ENCODE assay signal across 23 cellular contexts in the genomic region with DNA sequence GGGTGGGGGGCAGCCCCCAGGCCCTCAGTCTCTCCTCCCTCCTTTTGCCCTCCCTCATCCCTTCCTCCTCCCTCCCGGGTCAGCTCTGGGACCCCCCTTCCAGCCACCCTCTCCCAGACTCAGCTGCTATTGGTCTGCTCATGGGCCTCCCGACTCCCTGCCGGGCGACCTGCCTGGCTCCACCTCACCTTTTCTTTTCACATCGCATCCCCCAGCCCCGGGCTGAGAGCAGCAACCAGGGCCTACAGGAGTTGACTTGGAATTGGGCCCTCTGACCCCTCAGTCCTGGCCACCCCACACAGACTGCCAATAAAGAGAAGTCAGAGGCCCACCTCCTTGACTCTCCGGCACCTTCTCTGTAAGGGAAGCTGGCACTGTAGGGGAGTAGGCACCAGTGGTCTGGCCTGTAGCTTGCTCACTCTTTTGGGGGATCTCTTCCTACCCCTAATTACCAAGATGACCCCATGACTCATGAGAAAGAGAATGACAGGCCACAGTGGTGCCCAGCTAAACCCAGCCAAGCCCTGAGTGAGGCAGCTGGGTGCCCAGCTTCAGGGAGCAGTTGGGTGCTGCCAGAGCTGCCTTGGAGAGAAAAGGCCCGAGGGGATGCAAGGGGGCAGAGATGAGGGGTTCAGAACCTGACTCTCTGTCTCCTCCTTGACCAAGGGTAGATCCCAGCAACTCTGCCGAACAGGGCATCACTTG. TPM values are rescaled to one million over a fixed set of nuclear protein-coding genes. Genes with fewer than 3 reads are reported as not detected.
DNase-seq lines count a peak whose midpoint lies in the region; ATAC-seq and TF ChIP-seq lines count a peak whose summit lies in the region.
"Had no signal": no experiment of that assay in that cellular context is flagged by ENCODE, and none has a peak within 500 bp of the region (broad histone marks: within the 10 kb centered on the region; RNA-seq: fewer than 3 reads in every experiment).

No MANE protein-coding gene starts in this region.

- no peak overlapping the region for H3K27ac Mint-ChIP-seq in activated naive CD4-positive, alpha-beta T cell treated with anti-CD3 and anti-CD28 coated beads, Interleukin-2, amount 50 U/mL, for 72 hours
- H3K27ac Mint-ChIP-seq in chondrocyte (ENCODE audit: unreplicated experiment): no peak overlapping the region
- H3K27ac Mint-ChIP-seq: activated T-helper 2 cell treated with anti-CD3 and anti-CD28 coated beads, Interferon-gamma antibody, Interleukin-2, Interleukin-4, amounts not matched to agents 10 μg/mL and 5 μg/mL and 100 μg/mL, durations not matched to agents 14 hours and 24 hours and 36 hours had no signal

- H3K27me3 Mint-ChIP-seq in chondrocyte (ENCODE audit: low read depth): peaks cover 24% of the 10 kb centered on the region

- no peak for ATAC-seq in activated naive CD4-positive, alpha-beta T cell treated with anti-CD3 and anti-CD28 coated beads, Interleukin-2, amount 50 U/mL, for 72 hours
- ATAC-seq: HCT116, pancreas had no signal

- H3K36me3 Mint-ChIP-seq in activated naive CD4-positive, alpha-beta T cell treated with anti-CD3 and anti-CD28 coated beads, Interleukin-2, amount 50 U/mL, for 72 hours: no peaks in the 10 kb centered on the region
- H3K36me3 Mint-ChIP-seq in chondrocyte (ENCODE audit: low read depth): no peaks in the 10 kb centered on the region

- H3K4me1 Mint-ChIP-seq in chondrocyte (ENCODE audit: low read depth): peaks cover 7% of the 10 kb centered on the region

- no peak for TF ChIP-seq CTCF in chondrocyte (IDR thresholded peaks at IDR 0.05)

- no peak overlapping the region for H3K4me3 Mint-ChIP-seq in chondrocyte (ENCODE audit: unreplicated experiment)

- intact Hi-C loops in posterior vena cava (cut with DNase I): no loop called here

- no peaks in the 10 kb centered on the region for H3K9me3 Mint-ChIP-seq in activated naive CD4-positive, alpha-beta T cell treated with anti-CD3 and anti-CD28 coated beads, Interleukin-2, amount 50 U/mL, for 72 hours
- no peaks in the 10 kb centered on the region for H3K9me3 Mint-ChIP-seq in chondrocyte (ENCODE audit: low read depth)
- H3K9me3 Mint-ChIP-seq: activated T-helper 2 cell treated with anti-CD3 and anti-CD28 coated beads, Interferon-gamma antibody, Interleukin-2, Interleukin-4, amounts not matched to agents 10 μg/mL and 5 μg/mL and 100 μg/mL, durations not matched to agents 14 hours and 24 hours and 36 hours had no signal

- DNase-seq in activated naive CD4-positive, alpha-beta T cell treated with anti-CD3 and anti-CD28 coated beads, Interleukin-2, amount 50 U/mL, for 16 hours: peak; percentile 5
- no peak for DNase-seq in activated naive CD4-positive, alpha-beta T cell treated with anti-CD3 and anti-CD28 coated beads, Interleukin-2, amount 50 U/mL, for 72 hours (ENCODE audit: low spot score in 2 of 2)
- peak; percentile 72 for DNase-seq in chondrocyte (ENCODE audit: low spot score)
- DNase-seq in posterior vena cava (ENCODE audit: low spot score): peak; percentile 65
- no peak for DNase-seq in NCI-H187 (lab: John Stamatoyannopoulos, UW)
- no peak for DNase-seq in NCI-H2171 (lab: John Stamatoyannopoulos, UW)
- DNase-seq: activated CD8-positive, alpha-beta memory T cell treated with anti-CD3 and anti-CD28 coated beads, Interleukin-2, amount 50 U/mL, for 4 hours; amygdala; caudate nucleus; dermis blood vessel endothelial cell; DMS79; mesenchymal stem cell; MM.1S; NCI-H1436 treated with DMSO at 0.1 percent for 48 hours; NCI-H69; RPMI8226; WERI-Rb-1 had no signal

RNA-seq across cellular contexts. Expression of a gene that starts 2.0 kb away (rescaled TPM):
- total RNA-seq in activated naive CD4-positive, alpha-beta T cell treated with anti-CD3 and anti-CD28 coated beads, Interleukin-2, amount 50 U/mL, for 72 hours: not detected
- total RNA-seq in chondrocyte: 0.12 to 0.53 TPM in 2 of 3 replicates, not detected in the other
- total RNA-seq in posterior vena cava: 1 to 10 TPM in 1 of 2 donors, under 1 TPM in 1; 0.52 to 2.8 TPM
- total RNA-seq: dermis blood vessel endothelial cell, myocyte had no signal

RNA-seq across cellular contexts. Expression of a gene that starts 30.5 kb away (rescaled TPM):
- total RNA-seq in activated naive CD4-positive, alpha-beta T cell treated with anti-CD3 and anti-CD28 coated beads, Interleukin-2, amount 50 U/mL, for 72 hours: not detected
- total RNA-seq in chondrocyte (not detected in 3 replicates), posterior vena cava (not detected)
- total RNA-seq: A673; activated T-helper 2 cell treated with anti-CD3 and anti-CD28 coated beads, Interferon-gamma antibody, Interleukin-2, Interleukin-4, amounts not matched to agents 10 μg/mL and 5 μg/mL and 100 μg/mL, durations not matched to agents 14 hours and 24 hours and 36 hours; dermis blood vessel endothelial cell; pancreas; ureter had no signal

RNA-seq across cellular contexts. Expression of a gene that starts 33.7 kb away (rescaled TPM):
- not detected for total RNA-seq in activated naive CD4-positive, alpha-beta T cell treated with anti-CD3 and anti-CD28 coated beads, Interleukin-2, amount 50 U/mL, for 72 hours
- total RNA-seq in chondrocyte: not detected in 3 replicates
- total RNA-seq in posterior vena cava: not detected
- total RNA-seq: A673; activated T-helper 2 cell treated with anti-CD3 and anti-CD28 coated beads, Interferon-gamma antibody, Interleukin-2, Interleukin-4, amounts not matched to agents 10 μg/mL and 5 μg/mL and 100 μg/mL, durations not matched to agents 14 hours and 24 hours and 36 hours; dermis blood vessel endothelial cell; myocyte; pancreas; ureter had no signal

RNA-seq across cellular contexts. Expression of a gene that starts 36.3 kb away (rescaled TPM):
- not detected for total RNA-seq in activated naive CD4-positive, alpha-beta T cell treated with anti-CD3 and anti-CD28 coated beads, Interleukin-2, amount 50 U/mL, for 72 hours
- total RNA-seq in chondrocyte: not detected in 3 replicates
- total RNA-seq in posterior vena cava: not detected
- total RNA-seq: A673; activated T-helper 2 cell treated with anti-CD3 and anti-CD28 coated beads, Interferon-gamma antibody, Interleukin-2, Interleukin-4, amounts not matched to agents 10 μg/mL and 5 μg/mL and 100 μg/mL, durations not matched to agents 14 hours and 24 hours and 36 hours; dermis blood vessel endothelial cell; ureter had no signal

RNA-seq across cellular contexts. Expression of a gene that starts 49.8 kb away (rescaled TPM):
- not detected for total RNA-seq in activated naive CD4-positive, alpha-beta T cell treated with anti-CD3 and anti-CD28 coated beads, Interleukin-2, amount 50 U/mL, for 72 hours
- not detected in 3 replicates for total RNA-seq in chondrocyte
- not detected for total RNA-seq in posterior vena cava
- total RNA-seq: A673; activated T-helper 2 cell treated with anti-CD3 and anti-CD28 coated beads, Interferon-gamma antibody, Interleukin-2, Interleukin-4, amounts not matched to agents 10 μg/mL and 5 μg/mL and 100 μg/mL, durations not matched to agents 14 hours and 24 hours and 36 hours; dermis blood vessel endothelial cell; pancreas; ureter had no signal

Comparison
In these comparisons a context has a peak if more than half of its experiments do, and no peak if none do; other contexts are left out.
1. DNase-seq: peak in activated naive CD4-positive, alpha-beta T cell treated with anti-CD3 and anti-CD28 coated beads, Interleukin-2, amount 50 U/mL, for 16 hours (single experiment), chondrocyte (single experiment) and posterior vena cava (single experiment); none in activated naive CD4-positive, alpha-beta T cell treated with anti-CD3 and anti-CD28 coated beads, Interleukin-2, amount 50 U/mL, for 72 hours (0 of 2), NCI-H187 (0 of 2) and NCI-H2171 (single experiment).